ENCODE assay signal across 24 cellular contexts in genomic region chr7:5582532-5582935, GRCh38. TPM values are rescaled to one million over a fixed set of nuclear protein-coding genes. Genes with fewer than 3 reads are reported as not detected.
A peak's percentile ranks its signal among the peaks of the same experiment; 100 is the strongest.
DNase-seq lines count a peak whose midpoint lies in the region; ATAC-seq, FAIRE-seq and TF ChIP-seq lines count a peak whose summit lies in the region.
"Had no signal": no experiment of that assay in that cellular context is flagged by ENCODE, and none has a peak within 500 bp of the region (broad histone marks: within the 10 kb centered on the region; RNA-seq: fewer than 3 reads in every experiment).

No MANE protein-coding gene starts in this region.

- no TSS peak for BruUV-seq in GM12878 (replicated peaks; lab: Mats Ljungman, UMichigan)

- no peaks in the 10 kb centered on the region for H3K9me3 Mint-ChIP-seq in activated T-cell treated with anti-CD3 and anti-CD28 coated beads, Interleukin-2, amount 50 U/mL, for 72 hours
- peaks cover 0 to 4% of the 10 kb centered on the region in 2 donors for H3K9me3 Mint-ChIP-seq in stimulated activated naive CD8-positive, alpha-beta T cell treated with anti-CD3 and anti-CD28 coated beads, Interleukin-15, amount 100 ng/mL, for 72 hours
- H3K9me3 Mint-ChIP-seq: HFFc6 had no signal

- CTCF ChIA-PET in GM12878 (lab: Yijun Ruan, JAX): interaction anchor here (2.5 kb wide), 1 partner anchor 13 kb away, joined by 12 read pairs; no protein-coding TSS in a partner anchor

- peak overlapping the region; percentile 34 for H3K27ac Mint-ChIP-seq in activated T-cell treated with anti-CD3 and anti-CD28 coated beads, Interleukin-2, amount 50 U/mL, for 72 hours
- H3K27ac Mint-ChIP-seq in stimulated activated naive CD8-positive, alpha-beta T cell treated with anti-CD3 and anti-CD28 coated beads, Interleukin-15, amount 100 ng/mL, for 72 hours: peak overlapping the region in 1 of 2 donors; percentile 25
- H3K27ac Mint-ChIP-seq: B cell, HFFc6 had no signal

- H3K27ac ChIP-seq in GM12878 (ENCODE audit: control insufficient read depth, insufficient read depth) (peak overlapping the region; percentile 52; the same call in 1 of the 2 replicates), colonic mucosa (no peak overlapping the region)
- H3K27ac ChIP-seq: body of pancreas, GM23248, SJCRH30 had no signal

- H2AFZ ChIP-seq in GM12878 (ENCODE audit: control insufficient read depth, low read depth, low read length): no peak overlapping the region
- H2AFZ ChIP-seq: GM23248 had no signal

- H3K9ac ChIP-seq in GM12878 (ENCODE audit: control insufficient read depth, insufficient read depth, low read length) (no peak overlapping the region), colonic mucosa (ENCODE audit: low read depth in 2 of 2, low read length in 2 of 2) (no peak overlapping the region)
- H3K9ac ChIP-seq: GM23248 had no signal

- intact Hi-C loops in GM12878 (cut with micrococcal nuclease; ENCODE audit: unreplicated experiment) (no loop called here), colonic mucosa (cut with DNase I) (no loop called here)

- H3K4me1 Mint-ChIP-seq in activated T-cell treated with anti-CD3 and anti-CD28 coated beads, Interleukin-2, amount 50 U/mL, for 72 hours (ENCODE audit: low read depth): peaks cover 35% of the 10 kb centered on the region
- H3K4me1 Mint-ChIP-seq in stimulated activated naive CD8-positive, alpha-beta T cell treated with anti-CD3 and anti-CD28 coated beads, Interleukin-15, amount 100 ng/mL, for 72 hours: peaks cover 16% of the 10 kb centered on the region

- H3K27me3 ChIP-seq in GM12878 (replicated peaks in 1 of 2; ENCODE audit: control insufficient read depth in 2 of 2, insufficient read depth in 2 of 2, low read length in 1 of 2) (no peaks in the 10 kb centered on the region), colonic mucosa (no peaks in the 10 kb centered on the region)
- H3K27me3 ChIP-seq: body of pancreas, SJCRH30 had no signal

- RAD21 ChIA-PET in GM12878 (lab: Charles Lee; ENCODE audit: unreplicated experiment): interaction anchor here (1.0 to 4.1 kb wide), 4 partner anchors 13 to 117 kb away, joined by 3 to 21 read pairs (median 10); no protein-coding TSS in a partner anchor

- no peak for FAIRE-seq in GM12878 (lab: Jason Lieb, UNC)

- no peaks in the 10 kb centered on the region for H3K36me3 Mint-ChIP-seq in activated T-cell treated with anti-CD3 and anti-CD28 coated beads, Interleukin-2, amount 50 U/mL, for 72 hours (ENCODE audit: insufficient read depth in 2 of 2)

- SMC1A ChIA-PET in GM12878 (lab: Charles Lee; ENCODE audit: uncharacterized antibody, unreplicated experiment): interaction anchor here (0.8 to 1.3 kb wide), 3 partner anchors 27 to 244 kb away, joined by 3 to 5 read pairs (median 3); no protein-coding TSS in a partner anchor

- TF ChIP-seq EP300 in GM12878 (IDR thresholded peaks at IDR 0.05; ENCODE audit: borderline replicate concordance in 1 of 2, control insufficient read depth in 1 of 2, low read depth in 2 of 2, low read length in 2 of 2): peak in 1 of 2 experiments; percentile 62; a peak in 1 of 4 replicates

- no peaks in the 10 kb centered on the region; the same call in 1 of the 3 replicates for H3K9me3 ChIP-seq in GM12878 (replicated peaks; ENCODE audit: control insufficient read depth, insufficient read depth, low read length)
- H3K9me3 ChIP-seq in colonic mucosa: no peaks in the 10 kb centered on the region
- H3K9me3 ChIP-seq: body of pancreas, SJCRH30 had no signal

- peaks cover 6% of the 10 kb centered on the region for H3K27me3 Mint-ChIP-seq in activated T-cell treated with anti-CD3 and anti-CD28 coated beads, Interleukin-2, amount 50 U/mL, for 72 hours (ENCODE audit: low read depth)
- peaks cover 33% of the 10 kb centered on the region for H3K27me3 Mint-ChIP-seq in stimulated activated naive CD8-positive, alpha-beta T cell treated with anti-CD3 and anti-CD28 coated beads, Interleukin-15, amount 100 ng/mL, for 72 hours

- peaks cover 26% of the 10 kb centered on the region for H3K4me1 ChIP-seq in GM12878 (ENCODE audit: control insufficient read depth, insufficient read depth, low read length)
- H3K4me1 ChIP-seq in colonic mucosa: no peaks in the 10 kb centered on the region
- H3K4me1 ChIP-seq: body of pancreas had no signal

- no peak for TF ChIP-seq POLR2A in GM12878 (IDR thresholded peaks at IDR 0.05; ENCODE audit: low read depth, low read length)

- H3K4me3 ChIP-seq in GM12878: no peak overlapping the region
- no peak overlapping the region for H3K4me3 ChIP-seq in colonic mucosa
- H3K4me3 ChIP-seq: body of pancreas, GM23248, SJCRH30 had no signal

- no peak overlapping the region; the same call in 1 of the 2 replicates for H3K4me2 ChIP-seq in GM12878 (ENCODE audit: control insufficient read depth, insufficient read depth)

- in situ Hi-C loops in GM12878 (cut with MboI): no loop called here

- TF ChIP-seq CTCF in GM12878 (IDR thresholded peaks at IDR 0.05 in 2 of 3, conservative IDR thresholded peaks at IDR 0.05 in 1 of 3; ENCODE audit: control insufficient read depth in 2 of 3, extremely low read depth in 1 of 3, insufficient read depth in 1 of 3, low read depth in 3 of 3, low read length in 3 of 3) (no peak), colonic mucosa (IDR thresholded peaks at IDR 0.05) (no peak)

- POLR2A ChIA-PET in GM12878 (lab: Charles Lee): interaction anchor here (0.7 to 1.6 kb wide), 6 partner anchors 41 to 363 kb away, joined by 3 to 8 read pairs (median 4); no protein-coding TSS in a partner anchor

- peak; percentile 62 to 65 for ATAC-seq in activated T-cell treated with anti-CD3 and anti-CD28 coated beads, Interleukin-2, amount 50 U/mL, for 72 hours (replicated peaks in 1 of 2)
- ATAC-seq in HG02610 (IDR thresholded peaks at IDR 0.05; ENCODE audit: unreplicated experiment): peak; percentile 57
- ATAC-seq in GM12878: peak; percentile 70
- ATAC-seq in stimulated activated naive CD8-positive, alpha-beta T cell treated with anti-CD3 and anti-CD28 coated beads, Interleukin-15, amount 100 ng/mL, for 72 hours: peak; percentile 84
- ATAC-seq: body of pancreas had no signal

- WGBS in GM12878 (ENCODE audit: insufficient coverage, insufficient replicate concordance, low lambda C conversion rate, missing lambda C conversion rate): 18% methylated on average over 2 of the region's 2 CpGs

- H3K79me2 ChIP-seq in GM12878 (ENCODE audit: control insufficient read depth, insufficient read depth, low read length): no peaks in the 10 kb centered on the region

- H3K4me3 Mint-ChIP-seq in activated T-cell treated with anti-CD3 and anti-CD28 coated beads, Interleukin-2, amount 50 U/mL, for 72 hours: no peak overlapping the region
- no peak overlapping the region for H3K4me3 Mint-ChIP-seq in stimulated activated naive CD8-positive, alpha-beta T cell treated with anti-CD3 and anti-CD28 coated beads, Interleukin-15, amount 100 ng/mL, for 72 hours
- H3K4me3 Mint-ChIP-seq: B cell, HFFc6 had no signal

- no peak for DNase-seq in activated T-cell treated with anti-CD3 and anti-CD28 coated beads, Interleukin-2, amount 50 U/mL, for 72 hours
- DNase-seq in activated T-cell treated with anti-CD3 and anti-CD28 coated beads for 4 hours (no peak), GM12878 (ENCODE audit: low read depth, low spot score) (peak; percentile 72), colonic mucosa (no peak), activated gamma-delta T cell (lab: John Stamatoyannopoulos, UW) (no peak), DMS79 (lab: John Stamatoyannopoulos, UW) (no peak)
- peak in 1 of 2 donors; percentile 56 for DNase-seq in stimulated activated naive CD8-positive, alpha-beta T cell treated with anti-CD3 and anti-CD28 coated beads, Interleukin-15, amount 100 ng/mL, for 72 hours
- DNase-seq: activated CD4-positive, alpha-beta T cell treated with anti-CD3 and anti-CD28 coated beads for 48 hours; activated effector memory CD4-positive, alpha-beta T cell treated with Interleukin-2 at 50 U/mL for 16 hours; body of pancreas; cerebellar nuclear complex; DMS53; GDM1; GM23248; head of caudate nucleus; HFFc6; Kasumi-1; NCI-H1694 treated with DMSO at 0.1 percent for 48 hours; NCI-H526; SJCRH30; stimulated activated CD8-positive, alpha-beta memory T cell treated with anti-CD3 and anti-CD28 coated beads, Interleukin-4, amount 100 ng/mL, for 48 hours; T-helper 1 cell had no signal

- H4K20me1 ChIP-seq in GM12878 (ENCODE audit: control insufficient read depth, insufficient read depth): no peaks in the 10 kb centered on the region

- no peak for TF ChIP-seq RAD21 in GM12878 (IDR thresholded peaks at IDR 0.05; ENCODE audit: insufficient read depth, low read depth, low read length)

- H3K36me3 ChIP-seq in GM12878 (ENCODE audit: control insufficient read depth in 2 of 2, insufficient read depth in 2 of 2, low read length in 1 of 2) (no peaks in the 10 kb centered on the region), colonic mucosa (no peaks in the 10 kb centered on the region)
- H3K36me3 ChIP-seq: SJCRH30 had no signal

RNA-seq across cellular contexts. Expression of gene FSCN1, which starts 10.1 kb away (rescaled TPM):
- total RNA-seq in activated T-cell treated with anti-CD3 and anti-CD28 coated beads, Interleukin-2, amount 50 U/mL, for 72 hours: 10 to 100 TPM; 25.7 to 31.3 TPM
- 180 and 207 TPM in 2 replicates for total RNA-seq in GM12878 (2013; cell fraction: nucleolus; rRNA removed)
- total RNA-seq in GM12878 (2014; rRNA removed) (172 and 215 TPM in 2 replicates), GM12878 (2014; rRNA removed; fragmentation: Illumina TruSeq; extraction: Trizol) (49.8 and 64.8 TPM in 2 replicates), GM12878 (2021) (337 TPM in 2 replicates), colonic mucosa (10 to 100 TPM in 1 of 2 donors, 1 to 10 TPM in 1; 9.2 to 11.2 TPM)
- 51.6 TPM for polyA plus RNA-seq in GM12878 (2011; ENCODE audit: low read depth)
- polyA plus RNA-seq in GM12878 (2011; rRNA removed) (17.8 and 66.7 TPM in 2 replicates), GM12878 (2014; fragmentation: Illumina TruSeq; extraction: Trizol) (4.0 and 38.7 TPM in 2 replicates), GM12878 (2014; fragmentation: Nextera tagmentation; extraction: Ambion mirVana) (1 to 10 TPM in 1 of 2 experiments, under 1 TPM in 1; 0.50 to 1.6 TPM), GM12878 (2014; rRNA removed) (207 and 254 TPM in 2 replicates), GM12878 (2016; fragmentation: Nextera tagmentation; extraction: Ambion mirVana) (100 to 1,000 TPM; 145 to 150 TPM)
- polyA plus RNA-seq in GM12878 (2011; cell fraction: cytosol; rRNA removed): 117 and 150 TPM in 2 replicates
- 170 and 231 TPM in 2 replicates for polyA plus RNA-seq in GM12878 (2011; cell fraction: nucleus; rRNA removed)
- polyA plus RNA-seq in GM12878 (2012): 177 and 222 TPM in 2 replicates
- 37.2 and 72.4 TPM in 2 replicates for polyA minus RNA-seq in GM12878 (2011; rRNA and poly(A)+ RNA removed)
- polyA minus RNA-seq in GM12878 (2011; cell fraction: cytosol; rRNA and poly(A)+ RNA removed): 109 and 127 TPM in 2 replicates
- 73.0 and 111 TPM in 2 replicates for polyA minus RNA-seq in GM12878 (2011; cell fraction: nucleus; rRNA and poly(A)+ RNA removed)

RNA-seq across cellular contexts. Expression of gene ACTB, which starts 52.1 kb away (rescaled TPM):
- 1,000 to 10,000 TPM; 4,284 to 5,173 TPM for total RNA-seq in activated T-cell treated with anti-CD3 and anti-CD28 coated beads, Interleukin-2, amount 50 U/mL, for 72 hours
- total RNA-seq in GM12878 (2013; cell fraction: nucleolus; rRNA removed): 1,974 and 2,098 TPM in 2 replicates
- 5,201 and 6,104 TPM in 2 replicates for total RNA-seq in GM12878 (2014; rRNA removed)
- 5,689 and 6,359 TPM in 2 replicates for total RNA-seq in GM12878 (2014; rRNA removed; fragmentation: Illumina TruSeq; extraction: Trizol)
- total RNA-seq in GM12878 (2021): 16,196 and 16,641 TPM in 2 replicates
- polyA plus RNA-seq in GM12878 (2011; ENCODE audit: low read depth): 7,864 TPM
- polyA plus RNA-seq in GM12878 (2011; rRNA removed): 1,147 and 2,786 TPM in 2 replicates
- polyA plus RNA-seq in GM12878 (2011; cell fraction: cytosol; rRNA removed): 3,130 and 4,314 TPM in 2 replicates
- polyA plus RNA-seq in GM12878 (2011; cell fraction: nucleus; rRNA removed): 6,255 and 8,387 TPM in 2 replicates
- polyA plus RNA-seq in GM12878 (2012): 9,522 and 10,892 TPM in 2 replicates
- 10,962 and 12,114 TPM in 2 replicates for polyA plus RNA-seq in GM12878 (2014; fragmentation: Illumina TruSeq; extraction: Trizol)
- polyA plus RNA-seq in GM12878 (2014; fragmentation: Nextera tagmentation; extraction: Ambion mirVana): over 10,000 TPM; 10,715 to 12,414 TPM
- 5,798 and 7,688 TPM in 2 replicates for polyA plus RNA-seq in GM12878 (2014; rRNA removed)
- polyA plus RNA-seq in GM12878 (2016; fragmentation: Nextera tagmentation; extraction: Ambion mirVana): over 10,000 TPM; 31,192 to 31,914 TPM
- polyA minus RNA-seq in GM12878 (2011; rRNA and poly(A)+ RNA removed): 3,368 and 4,052 TPM in 2 replicates
- polyA minus RNA-seq in GM12878 (2011; cell fraction: cytosol; rRNA and poly(A)+ RNA removed): 3,847 and 4,043 TPM in 2 replicates
- polyA minus RNA-seq in GM12878 (2011; cell fraction: nucleus; rRNA and poly(A)+ RNA removed): 1,573 and 2,410 TPM in 2 replicates
- total RNA-seq in colonic mucosa: 1,000 to 10,000 TPM; 4,879 to 5,787 TPM
